Comparison of ENCODE assay signal across 11 cellular contexts in the genomic region with DNA sequence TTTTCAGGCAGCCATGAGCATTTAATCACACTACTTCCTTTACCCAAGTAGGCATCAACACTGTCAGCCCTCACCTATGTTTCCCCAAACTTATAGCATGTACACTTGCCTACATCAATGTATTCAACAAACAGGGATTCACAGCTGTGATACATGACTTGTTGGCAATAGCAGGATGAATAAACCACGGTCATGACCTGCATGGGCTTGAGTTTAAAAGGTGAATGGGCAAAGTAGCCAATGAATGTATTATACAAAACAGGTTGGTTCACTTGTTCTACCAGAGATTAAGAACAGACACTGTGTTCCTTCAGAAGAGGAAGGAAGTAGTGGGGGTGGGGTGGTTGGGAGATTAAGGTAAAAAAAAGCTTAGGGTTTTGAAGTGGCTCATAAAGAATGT.
DNase-seq lines count a peak whose midpoint lies in the region; ATAC-seq and TF ChIP-seq lines count a peak whose summit lies in the region.
"Had no signal": no experiment of that assay in that cellular context is flagged by ENCODE, and none has a peak within 500 bp of the region (broad histone marks: within the 10 kb centered on the region; RNA-seq: fewer than 3 reads in every experiment).

No MANE protein-coding gene starts in this region.

- no peak overlapping the region for H3K27ac ChIP-seq in BLaER1 treated with 17β-estradiol and CSF1 and Interleukin-3, amounts not matched to agents 10 nM and 100 nM

- H3K9me3 ChIP-seq in BLaER1 treated with 17β-estradiol and CSF1 and Interleukin-3, amounts not matched to agents 10 nM and 100 nM (replicated peaks in 1 of 11): no peaks in the 10 kb centered on the region
- H3K9me3 ChIP-seq in mucosa of descending colon: no peaks in the 10 kb centered on the region

- ATAC-seq in esophagus mucosa (peak; percentile 57), mucosa of descending colon (no peak)
- ATAC-seq: CD8-positive, alpha-beta T cell; HCT116 had no signal

- H3K27me3 ChIP-seq in BLaER1 treated with 17β-estradiol and CSF1 and Interleukin-3, amounts not matched to agents 10 nM and 100 nM: no peaks in the 10 kb centered on the region

- DNase-seq in HT-29 (ENCODE audit: low spot score) (peak; percentile 12), SKM-1 treated with dmso at 0.1 percent for 144 hours (lab: John Stamatoyannopoulos, UW; ENCODE audit: unreplicated experiment) (peak; percentile 4), mucosa of descending colon (no peak), LoVo (ENCODE audit: low spot score) (no peak)
- DNase-seq in stimulated activated CD4-positive, alpha-beta T cell treated with anti-CD3 and anti-CD28 coated beads, Interleukin-4, amount 100 ng/mL, for 1 hour: no peak
- DNase-seq: CD8-positive, alpha-beta T cell; COR-L47; DMS153 had no signal

- no peaks in the 10 kb centered on the region for H3K36me3 ChIP-seq in BLaER1 treated with 17β-estradiol and CSF1 and Interleukin-3, amounts not matched to agents 10 nM and 100 nM
- no peaks in the 10 kb centered on the region for H3K36me3 ChIP-seq in mucosa of descending colon (ENCODE audit: low read depth)

- intact Hi-C loops in mucosa of descending colon (cut with DNase I, micrococcal nuclease): no loop called here

- H4K20me1 ChIP-seq in BLaER1 treated with 17β-estradiol and CSF1 and Interleukin-3, amounts not matched to agents 10 nM and 100 nM: no peaks in the 10 kb centered on the region

- no peak overlapping the region for H3K9ac ChIP-seq in BLaER1 treated with 17β-estradiol and CSF1 and Interleukin-3, amounts not matched to agents 10 nM and 100 nM

- H3K4me3 ChIP-seq in BLaER1 treated with 17β-estradiol and CSF1 and Interleukin-3, amounts not matched to agents 10 nM and 100 nM: no peak overlapping the region
- no peak overlapping the region for H3K4me3 ChIP-seq in mucosa of descending colon

- H3K4me1 ChIP-seq in BLaER1 treated with 17β-estradiol and CSF1 and Interleukin-3, amounts not matched to agents 10 nM and 100 nM: peaks cover 13 to 39% (median 31%) of the 10 kb centered on the region in 10 experiments
- no peaks in the 10 kb centered on the region for H3K4me1 ChIP-seq in mucosa of descending colon (ENCODE audit: low read depth)

- H3K4me2 ChIP-seq in BLaER1 treated with 17β-estradiol and CSF1 and Interleukin-3, amounts not matched to agents 10 nM and 100 nM: peak overlapping the region; percentile 6 to 67 (median 35); a peak in 14 of 22 replicates

- TF ChIP-seq CTCF in mucosa of descending colon (IDR thresholded peaks at IDR 0.05): no peak

Comparison
In these comparisons a context has a peak if more than half of its experiments do, and no peak if none do; other contexts are left out.
1. DNase-seq: peak in HT-29 (single experiment) and SKM-1 treated with dmso at 0.1 percent for 144 hours (single experiment); none in stimulated activated CD4-positive, alpha-beta T cell treated with anti-CD3 and anti-CD28 coated beads, Interleukin-4, amount 100 ng/mL, for 1 hour (single experiment), mucosa of descending colon (0 of 3) and LoVo (single experiment).